ENCODE assay signal across 12 cellular contexts in genomic region chr17:16251043-16251442, GRCh38.
"Had no signal": no experiment of that assay in that cellular context is flagged by ENCODE, and none has a peak within 500 bp of the region (broad histone marks: within the 10 kb centered on the region; RNA-seq: fewer than 3 reads in every experiment).

No MANE protein-coding gene starts in this region.

- FAIRE-seq: small intestine had no signal

- H3K9me3 ChIP-seq: lower lobe of right lung, upper lobe of right lung had no signal

- H3K4me3 ChIP-seq: lower lobe of right lung, upper lobe of right lung had no signal

- DNase-seq: activated CD4-positive, alpha-beta T cell treated with anti-CD3 and anti-CD28 coated beads, Interleukin-2, amount 50 U/mL, for 1 hour; central memory CD4-positive, alpha-beta T cell; effector memory CD4-positive, alpha-beta T cell; left cardiac atrium; lower lobe of right lung; naive B cell; posterior cingulate gyrus; Right ventricle myocardium superior; upper lobe of right lung had no signal

- ATAC-seq: left cardiac atrium, lower lobe of right lung, SK-N-SH treated with all-trans-retinoic acid at 6 μM for 48 hours, upper lobe of right lung had no signal

- H3K27ac Mint-ChIP-seq: mesothelial cell of epicardium had no signal

- H3K27me3 ChIP-seq: upper lobe of right lung had no signal

- H3K27me3 Mint-ChIP-seq: naive B cell had no signal

- H3K9me3 Mint-ChIP-seq: mesothelial cell of epicardium, naive B cell had no signal

- H3K4me3 Mint-ChIP-seq: mesothelial cell of epicardium, naive B cell had no signal

- H3K36me3 ChIP-seq: lower lobe of right lung, upper lobe of right lung had no signal

- H3K27ac ChIP-seq: lower lobe of right lung, upper lobe of right lung had no signal
